Comparison of ENCODE assay signal across 9 cellular contexts in the genomic region with DNA sequence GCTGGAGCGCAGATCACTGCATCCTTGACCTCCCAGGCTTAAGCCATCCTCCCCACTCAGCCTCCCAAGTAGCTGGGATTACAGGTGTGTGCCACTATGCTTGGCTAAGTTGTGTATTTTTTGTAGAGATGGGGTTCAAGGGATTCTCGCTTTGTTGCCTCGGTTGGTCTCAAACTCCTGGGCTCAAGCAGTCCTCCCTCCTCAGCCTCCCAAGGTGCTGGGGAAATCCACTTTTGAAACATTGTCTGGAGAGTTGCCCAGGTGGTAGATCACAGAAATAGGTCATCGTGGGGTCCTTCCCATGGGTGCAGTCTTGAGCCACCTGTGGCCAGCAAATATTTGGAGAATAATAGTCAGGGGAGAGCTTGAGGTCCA. TPM values are rescaled to one million over a fixed set of nuclear protein-coding genes. Genes with fewer than 3 reads are reported as not detected.
A peak's percentile ranks its signal among the peaks of the same experiment; 100 is the strongest.
DNase-seq lines count a peak whose midpoint lies in the region; ATAC-seq and TF ChIP-seq lines count a peak whose summit lies in the region.
"Had no signal": no experiment of that assay in that cellular context is flagged by ENCODE, and none has a peak within 500 bp of the region (broad histone marks: within the 10 kb centered on the region; RNA-seq: fewer than 3 reads in every experiment).

No MANE protein-coding gene starts in this region.

- peak overlapping the region in 11 of 12 donors; percentile 67 to 98 (median 73) for H3K27ac ChIP-seq in heart left ventricle
- H3K27ac ChIP-seq in breast epithelium: peak overlapping the region; percentile 98 to 99
- peak overlapping the region; percentile 98 to 99 for H3K27ac ChIP-seq in uterus
- H3K27ac ChIP-seq: ovary had no signal

- H3K9me3 ChIP-seq in heart left ventricle: peaks cover 0 to 8% (median 0%) of the 10 kb centered on the region in 12 donors
- H3K9me3 ChIP-seq in breast epithelium: no peaks in the 10 kb centered on the region
- no peaks in the 10 kb centered on the region for H3K9me3 ChIP-seq in mucosa of stomach (ENCODE audit: control insufficient read depth, low read length)
- no peaks in the 10 kb centered on the region for H3K9me3 ChIP-seq in uterus
- H3K9me3 ChIP-seq: ovary had no signal

- TF ChIP-seq CTCF in heart left ventricle (IDR thresholded peaks at IDR 0.05) (no peak), breast epithelium (IDR thresholded peaks at IDR 0.05) (no peak), uterus (IDR thresholded peaks at IDR 0.05) (no peak)

- 83 to 91% (median 84%) methylated on average over 4 of the region's 4 CpGs for WGBS in heart left ventricle, 4 donors

- intact Hi-C loops in heart left ventricle (cut with DNase I) (loop anchor here in 2 of 10 donors (5.0 kb wide), 1 partner anchor 57 kb away; no protein-coding TSS in a partner anchor), Right ventricle myocardium inferior (cut with DNase I) (loop anchor here (5.0 kb wide), 1 partner anchor 38 kb away; no protein-coding TSS in a partner anchor), breast epithelium (cut with DNase I; ENCODE audit: low total_unique reads) (no loop called here), uterus (cut with DNase I; ENCODE audit: low total_unique reads) (no loop called here)

- H3K4me3 ChIP-seq in heart left ventricle (peak overlapping the region in 1 of 12 donors; percentile 7), breast epithelium (peak overlapping the region in 1 of 3 donors; percentile 7), mucosa of stomach (ENCODE audit: low read length) (no peak overlapping the region), uterus (no peak overlapping the region)
- H3K4me3 ChIP-seq: ovary had no signal

- ATAC-seq in heart left ventricle (no peak), Right ventricle myocardium inferior (no peak), GM21576 (IDR thresholded peaks at IDR 0.05; ENCODE audit: unreplicated experiment) (no peak), HG03469 (IDR thresholded peaks at IDR 0.05; ENCODE audit: unreplicated experiment) (no peak)

- H3K27me3 ChIP-seq in heart left ventricle (no peaks in the 10 kb centered on the region), breast epithelium (no peaks in the 10 kb centered on the region), mucosa of stomach (ENCODE audit: control insufficient read depth, insufficient read depth, low read length) (no peaks in the 10 kb centered on the region), uterus (no peaks in the 10 kb centered on the region)
- H3K27me3 ChIP-seq: ovary had no signal

- DNase-seq in heart left ventricle (no peak), Right ventricle myocardium inferior (ENCODE audit: missing footprints) (no peak), breast epithelium (ENCODE audit: low spot score in 2 of 2) (no peak), uterus (no peak), GM19238 (ENCODE audit: insufficient read length, low spot score) (no peak)

- H3K9ac ChIP-seq in mucosa of stomach (ENCODE audit: low read length): peak overlapping the region; percentile 100

- H3K36me3 ChIP-seq in heart left ventricle (peaks cover 0 to 17% (median 6%) of the 10 kb centered on the region in 9 donors), breast epithelium (no peaks in the 10 kb centered on the region), mucosa of stomach (ENCODE audit: control insufficient read depth, insufficient read depth, low read length) (peaks cover 6% of the 10 kb centered on the region), uterus (no peaks in the 10 kb centered on the region)
- H3K36me3 ChIP-seq: ovary had no signal

- H3K4me1 ChIP-seq in heart left ventricle (peaks cover 0 to 73% (median 45%) of the 10 kb centered on the region in 12 donors), breast epithelium (no peaks in the 10 kb centered on the region), mucosa of stomach (ENCODE audit: control insufficient read depth, insufficient read depth, low read length) (peaks cover 51% of the 10 kb centered on the region), uterus (peaks cover 0 to 7% of the 10 kb centered on the region in 2 donors)

- TF ChIP-seq POLR2A in heart left ventricle (IDR thresholded peaks at IDR 0.05): no peak
- no peak for TF ChIP-seq POLR2A in breast epithelium (IDR thresholded peaks at IDR 0.05)
- no peak for TF ChIP-seq POLR2A in uterus (IDR thresholded peaks at IDR 0.05)

RNA-seq across cellular contexts. Expression of a gene that starts 5.2 kb away (rescaled TPM):
- total RNA-seq in heart left ventricle: 10 to 100 TPM in 8 of 9 donors, 1 to 10 TPM in 1; 4.3 to 30.9 (median 19.0) TPM
- 10 to 100 TPM in 1 of 2 donors, 1 to 10 TPM in 1; 4.5 to 45.9 TPM for polyA plus RNA-seq in heart left ventricle
- total RNA-seq in Right ventricle myocardium inferior: 12.8 TPM
- total RNA-seq in breast epithelium: 10 to 100 TPM; 12.6 to 47.4 (median 45.6) TPM
- 10 to 100 TPM in 3 of 4 donors, 1 to 10 TPM in 1; 7.9 to 55.3 (median 48.8) TPM for total RNA-seq in uterus
